ENCODE assay signal across 12 cellular contexts in the genomic region with DNA sequence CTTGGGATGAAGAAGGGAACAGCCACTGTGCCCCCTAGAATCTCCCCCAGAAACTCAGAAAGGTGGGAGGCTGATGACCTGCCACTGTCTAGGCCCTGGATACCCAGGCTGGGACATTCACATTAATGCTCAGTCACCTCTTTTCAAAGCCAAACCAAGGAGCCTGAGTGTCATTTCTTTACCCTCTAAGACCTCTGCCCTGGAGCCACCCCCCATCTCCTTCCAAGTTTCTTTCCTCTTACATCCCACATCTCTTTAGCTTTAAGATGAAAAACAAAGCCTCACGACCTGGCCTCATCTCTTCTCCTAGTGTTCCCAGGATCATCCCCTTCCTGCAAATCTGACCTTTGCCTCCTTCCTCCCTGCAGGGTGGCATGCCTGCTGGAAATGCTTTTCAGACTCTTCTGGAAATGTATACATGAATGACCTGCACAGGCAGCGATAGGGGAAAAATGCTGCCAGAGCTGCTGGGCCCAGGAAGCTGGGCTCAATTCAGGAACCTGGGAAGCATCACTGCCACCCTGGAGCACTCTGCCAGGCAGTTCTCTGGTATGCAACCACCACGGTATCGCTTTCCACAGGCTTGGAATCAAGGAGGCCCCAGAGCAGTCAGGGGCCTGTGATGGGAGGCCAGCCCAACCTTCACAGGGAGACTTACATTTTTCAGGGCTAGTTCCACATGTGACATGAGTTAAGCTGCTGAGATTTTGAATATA.
DNase-seq lines count a peak whose midpoint lies in the region; ATAC-seq and TF ChIP-seq lines count a peak whose summit lies in the region.
"Had no signal": no experiment of that assay in that cellular context is flagged by ENCODE, and none has a peak within 500 bp of the region (broad histone marks: within the 10 kb centered on the region; RNA-seq: fewer than 3 reads in every experiment).

No MANE protein-coding gene starts in this region.

- H2AFZ ChIP-seq in SK-N-SH (ENCODE audit: low read depth): no peak overlapping the region

- no peak for TF ChIP-seq POLR2A in transverse colon (IDR thresholded peaks at IDR 0.05)

- intact Hi-C loops in Right ventricle myocardium superior (cut with DNase I) (no loop called here), transverse colon (cut with DNase I; ENCODE audit: low total_unique reads) (no loop called here)

- H3K27ac Mint-ChIP-seq in nephron: peak overlapping the region; percentile 53 to 82 (median 72)

- no peak for TF ChIP-seq CTCF in SK-N-SH (IDR thresholded peaks at IDR 0.05)
- TF ChIP-seq CTCF in nephron (IDR thresholded peaks at IDR 0.05; ENCODE audit: unreplicated experiment in 3 of 3): no peak
- TF ChIP-seq CTCF in transverse colon (IDR thresholded peaks at IDR 0.05): no peak

- no peaks in the 10 kb centered on the region for H3K36me3 Mint-ChIP-seq in nephron (ENCODE audit: low read depth)

- no peaks in the 10 kb centered on the region for H3K27me3 Mint-ChIP-seq in nephron (ENCODE audit: low read depth)

- no peak overlapping the region for H3K4me3 ChIP-seq in SK-N-SH (ENCODE audit: low read depth in 2 of 2, low read length in 1 of 2)
- H3K4me3 ChIP-seq in transverse colon: no peak overlapping the region

- H3K9me3 ChIP-seq in SK-N-SH (no peaks in the 10 kb centered on the region), transverse colon (no peaks in the 10 kb centered on the region)

- DNase-seq in SK-N-SH (no peak), Right ventricle myocardium superior (peak; percentile 74), transverse colon (no peak), AG20443 (ENCODE audit: low spot score) (no peak)
- DNase-seq: 8988T; activated T-cell treated with anti-CD3 and anti-CD28 coated beads, Interleukin-2, amount 50 U/mL, for 48 hours; DMS79; stimulated activated naive CD4-positive, alpha-beta T cell had no signal

- peak overlapping the region in 1 of 3 experiments; percentile 7 for H3K4me3 Mint-ChIP-seq in nephron

- H3K27ac ChIP-seq in SK-N-SH (ENCODE audit: low read depth in 2 of 2, low read length in 1 of 2) (no peak overlapping the region), transverse colon (peak overlapping the region; percentile 19 to 52 (median 47))

- H3F3A ChIP-seq in SK-N-SH (replicated peaks; ENCODE audit: insufficient read depth): no peaks in the 10 kb centered on the region

- TF ChIP-seq RAD21 in SK-N-SH (IDR thresholded peaks at IDR 0.05; ENCODE audit: low read length): no peak

- ATAC-seq in SK-N-SH treated with all-trans-retinoic acid at 6 μM for 48 hours (peak; percentile 91), Right ventricle myocardium superior (ENCODE audit: poor library complexity) (peak; percentile 90), esophagus mucosa (no peak)
- ATAC-seq in activated CD4-positive, CD25-positive, alpha-beta regulatory T cell treated with anti-CD3 and anti-CD28 coated beads, Interleukin-2, amount 50 U/mL, for 24 hours: no peak

- H3K79me2 ChIP-seq in SK-N-SH (ENCODE audit: insufficient read depth): no peaks in the 10 kb centered on the region

- CTCF ChIA-PET in SK-N-SH (lab: Yijun Ruan, JAX): interaction anchor here (1.3 kb wide), 1 partner anchor 33 kb away, joined by 5 read pairs; no protein-coding TSS in a partner anchor

- in situ Hi-C loops in transverse colon (cut with MboI; ENCODE audit: low pct_ligation_motif_present in 1 of 4, low pct_unique_long_range_greater_than_20kb in 1 of 4, low sequenced_read_pairs in 3 of 4): no loop called here

- H3K9me3 Mint-ChIP-seq in nephron: no peaks in the 10 kb centered on the region

- H3K4me1 ChIP-seq in SK-N-SH (ENCODE audit: control insufficient read depth in 1 of 2, insufficient read depth in 2 of 2, low read depth in 1 of 2, low read length in 1 of 2): peaks cover 0 to 5% of the 10 kb centered on the region in 2 experiments; a peak in 1 of 4 replicates
- peaks cover 7 to 16% (median 11%) of the 10 kb centered on the region in 4 donors for H3K4me1 ChIP-seq in transverse colon

- H3K27me3 ChIP-seq in SK-N-SH (ENCODE audit: insufficient read depth): no peaks in the 10 kb centered on the region
- H3K27me3 ChIP-seq in transverse colon: no peaks in the 10 kb centered on the region

- no peaks in the 10 kb centered on the region for H3K9me2 ChIP-seq in SK-N-SH

- POLR2A ChIA-PET in SK-N-SH (lab: Yijun Ruan, JAX): no interaction called here

- H4K20me1 ChIP-seq in SK-N-SH (ENCODE audit: insufficient read depth): no peaks in the 10 kb centered on the region

- TF ChIP-seq EP300 in SK-N-SH (IDR thresholded peaks at IDR 0.05; ENCODE audit: borderline replicate concordance in 1 of 2, low read depth in 1 of 2, low read length in 1 of 2) (no peak), transverse colon (IDR thresholded peaks at IDR 0.05; ENCODE audit: low read depth) (no peak)

- peaks cover 65% of the 10 kb centered on the region for H3K4me1 Mint-ChIP-seq in nephron

- no peaks in the 10 kb centered on the region for H3K36me3 ChIP-seq in SK-N-SH (replicated peaks in 1 of 2; ENCODE audit: control insufficient read depth in 1 of 2, insufficient read depth in 2 of 2, low read length in 1 of 2)
- H3K36me3 ChIP-seq in transverse colon: no peaks in the 10 kb centered on the region

- no peak overlapping the region for H3K9ac ChIP-seq in SK-N-SH

- 62% methylated on average over 3 of the region's 4 CpGs for WGBS in SK-N-SH (ENCODE audit: low lambda C conversion rate)
- WGBS in transverse colon (ENCODE audit: low coverage in 1 of 2), 2 donors: 29 to 63% methylated on average over 1 to 4 of the region's 4 CpGs

- H3K4me2 ChIP-seq in SK-N-SH: no peak overlapping the region

TF ChIP-seq in SK-N-SH treated with all-trans-retinoic acid at 6 μM for 48 hours, 23 proteins besides CTCF, POLR2A, EP300 and RAD21 (continues in another document):
- TF ChIP-seq, protein P1, sequence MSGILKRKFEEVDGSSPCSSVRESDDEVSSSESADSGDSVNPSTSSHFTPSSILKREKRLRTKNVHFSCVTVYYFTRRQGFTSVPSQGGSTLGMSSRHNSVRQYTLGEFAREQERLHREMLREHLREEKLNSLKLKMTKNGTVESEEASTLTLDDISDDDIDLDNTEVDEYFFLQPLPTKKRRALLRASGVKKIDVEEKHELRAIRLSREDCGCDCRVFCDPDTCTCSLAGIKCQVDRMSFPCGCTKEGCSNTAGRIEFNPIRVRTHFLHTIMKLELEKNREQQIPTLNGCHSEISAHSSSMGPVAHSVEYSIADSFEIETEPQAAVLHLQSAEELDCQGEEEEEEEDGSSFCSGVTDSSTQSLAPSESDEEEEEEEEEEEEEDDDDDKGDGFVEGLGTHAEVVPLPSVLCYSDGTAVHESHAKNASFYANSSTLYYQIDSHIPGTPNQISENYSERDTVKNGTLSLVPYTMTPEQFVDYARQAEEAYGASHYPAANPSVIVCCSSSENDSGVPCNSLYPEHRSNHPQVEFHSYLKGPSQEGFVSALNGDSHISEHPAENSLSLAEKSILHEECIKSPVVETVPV (CRISPR knock-in tag; IDR thresholded peaks at IDR 0.05): no peak
- TF ChIP-seq ARNTL (CRISPR knock-in tag; IDR thresholded peaks at IDR 0.05; ENCODE audit: borderline replicate concordance, low read depth) (no peak), TCF4 (CRISPR knock-in tag; IDR thresholded peaks at IDR 0.05; ENCODE audit: borderline replicate concordance) (no peak), OSR1 (CRISPR knock-in tag; IDR thresholded peaks at IDR 0.05) (no peak), TOX (CRISPR knock-in tag; IDR thresholded peaks at IDR 0.05; ENCODE audit: borderline replicate concordance) (no peak), PPARA (CRISPR knock-in tag; IDR thresholded peaks at IDR 0.05; ENCODE audit: borderline replicate concordance) (no peak), ZNF565 (CRISPR knock-in tag; conservative IDR thresholded peaks at IDR 0.05; ENCODE audit: low read depth) (no peak), ZC3H10 (CRISPR knock-in tag; IDR thresholded peaks at IDR 0.05) (no peak)

TF ChIP-seq in SK-N-SH, 30 proteins besides CTCF, POLR2A, EP300 and RAD21 (continues in another document):
- no peak for TF ChIP-seq SIN3A (IDR thresholded peaks at IDR 0.05; ENCODE audit: borderline replicate concordance, low read depth, low read length)
- no peak for TF ChIP-seq MEF2A (IDR thresholded peaks at IDR 0.05; ENCODE audit: borderline replicate concordance, low read depth)
- TF ChIP-seq FOXM1 (IDR thresholded peaks at IDR 0.05; ENCODE audit: low read depth): no peak
- no peak for TF ChIP-seq USF2 (IDR thresholded peaks at IDR 0.05; ENCODE audit: borderline replicate concordance, low read depth, low read length)
- TF ChIP-seq PBX3 (IDR thresholded peaks at IDR 0.05): no peak
- no peak for TF ChIP-seq TAF1 (IDR thresholded peaks at IDR 0.05; ENCODE audit: borderline replicate concordance, low read depth, low read length)
- TF ChIP-seq YY1 (IDR thresholded peaks at IDR 0.05; ENCODE audit: low read depth): no peak
- TF ChIP-seq FOXJ3 (CRISPR knock-in tag; IDR thresholded peaks at IDR 0.05): no peak
- TF ChIP-seq CHD2 (IDR thresholded peaks at IDR 0.05; ENCODE audit: low read length, partially characterized antibody): no peak
- TF ChIP-seq RFX5 (IDR thresholded peaks at IDR 0.05; ENCODE audit: low read length): no peak
- no peak for TF ChIP-seq NFIC (IDR thresholded peaks at IDR 0.05; ENCODE audit: borderline replicate concordance)

Comparison
In these comparisons a context has a peak if more than half of its experiments do, and no peak if none do; other contexts are left out.
1. ATAC-seq: peak in SK-N-SH treated with all-trans-retinoic acid at 6 μM for 48 hours (single experiment) and Right ventricle myocardium superior (single experiment); none in esophagus mucosa (single experiment) and activated CD4-positive, CD25-positive, alpha-beta regulatory T cell treated with anti-CD3 and anti-CD28 coated beads, Interleukin-2, amount 50 U/mL, for 24 hours (0 of 2).
2. H3K27ac ChIP-seq: peak in transverse colon (4 of 4); none in SK-N-SH (0 of 2).